ENCODE assay signal across 20 cellular contexts in the genomic region with DNA sequence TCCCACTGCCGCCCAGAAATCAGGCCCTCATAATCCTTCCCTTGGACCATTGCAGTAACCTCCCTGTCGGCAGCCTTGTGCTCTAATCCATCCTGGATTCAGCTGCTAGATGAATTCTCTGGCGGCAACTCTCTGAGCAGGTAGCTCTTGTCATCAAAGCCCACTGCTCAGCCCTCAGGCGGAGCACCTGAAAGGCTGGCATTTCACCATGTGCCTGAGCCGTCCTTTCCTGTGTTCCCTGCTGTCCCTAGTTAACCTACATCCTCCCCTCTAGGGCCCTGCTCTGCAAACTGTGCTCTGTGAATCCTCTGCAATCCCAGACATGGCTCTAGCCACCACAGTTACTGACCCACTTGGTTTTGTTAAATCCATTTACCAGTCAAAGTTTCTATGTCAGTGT.
A peak's percentile ranks its signal among the peaks of the same experiment; 100 is the strongest.
DNase-seq lines count a peak whose midpoint lies in the region; ATAC-seq and TF ChIP-seq lines count a peak whose summit lies in the region.
"Had no signal": no experiment of that assay in that cellular context is flagged by ENCODE, and none has a peak within 500 bp of the region (broad histone marks: within the 10 kb centered on the region; RNA-seq: fewer than 3 reads in every experiment).

No MANE protein-coding gene starts in this region.

- H3K27me3 ChIP-seq in lower lobe of right lung (ENCODE audit: low read depth) (no peaks in the 10 kb centered on the region), upper lobe of right lung (no peaks in the 10 kb centered on the region)
- H3K27me3 ChIP-seq: BE2C; BLaER1 treated with 17β-estradiol and CSF1 and Interleukin-3, amounts not matched to agents 10 nM and 100 nM had no signal

- H3K4me3 ChIP-seq in HEK293 (ENCODE audit: low read depth, low read length) (no peak overlapping the region), lower lobe of right lung (no peak overlapping the region), upper lobe of right lung (no peak overlapping the region)
- H3K4me3 ChIP-seq: A549; BLaER1 treated with 17β-estradiol and CSF1 and Interleukin-3, amounts not matched to agents 10 nM and 100 nM; HAP-1 had no signal

- DNase-seq in cerebellar cortex (ENCODE audit: low spot score) (peak; percentile 55), lower lobe of right lung (no peak), upper lobe of right lung (no peak), NCI-H1930 (lab: John Stamatoyannopoulos, UW) (no peak), NCI-H128 (lab: John Stamatoyannopoulos, UW; ENCODE audit: unreplicated experiment) (no peak)
- DNase-seq: 8988T; ACHN; AML-193; BE2C; Calu3; CD4-positive, alpha-beta T cell; CD8-positive, alpha-beta memory T cell; COR-L47; DMS53; GOT3 had no signal

- no peaks in the 10 kb centered on the region for H3K36me3 ChIP-seq in HEK293 (ENCODE audit: control insufficient read depth in 2 of 2, insufficient read depth in 1 of 2, low read length in 2 of 2)
- H3K36me3 ChIP-seq in lower lobe of right lung = no peaks in the 10 kb centered on the region
- no peaks in the 10 kb centered on the region for H3K36me3 ChIP-seq in upper lobe of right lung
- H3K36me3 ChIP-seq: BE2C; BLaER1 treated with 17β-estradiol and CSF1 and Interleukin-3, amounts not matched to agents 10 nM and 100 nM; HAP-1 had no signal

- H3K9me3 ChIP-seq in HEK293 (ENCODE audit: control insufficient read depth, insufficient read depth, low read depth, low read length) (no peaks in the 10 kb centered on the region), lower lobe of right lung (no peaks in the 10 kb centered on the region), upper lobe of right lung (no peaks in the 10 kb centered on the region)
- H3K9me3 ChIP-seq: A549, BE2C, HAP-1 had no signal

- TF ChIP-seq CTCF in HEK293 (tag by site-specific recombination; IDR thresholded peaks at IDR 0.05) (no peak), lower lobe of right lung (IDR thresholded peaks at IDR 0.05) (no peak), upper lobe of right lung (IDR thresholded peaks at IDR 0.05) (no peak)

- H3K4me1 ChIP-seq in HEK293 (ENCODE audit: control insufficient read depth, insufficient read depth, low read length) (no peaks in the 10 kb centered on the region), lower lobe of right lung (peaks cover 16% of the 10 kb centered on the region), upper lobe of right lung (no peaks in the 10 kb centered on the region)
- H3K4me1 ChIP-seq: A549, BE2C, HAP-1 had no signal

- H3K27ac ChIP-seq in HEK293 (ENCODE audit: extremely low read depth, low read depth, low read length) = no peak overlapping the region
- no peak overlapping the region for H3K27ac ChIP-seq in lower lobe of right lung
- H3K27ac ChIP-seq in upper lobe of right lung = no peak overlapping the region
- H3K27ac ChIP-seq: A549; BLaER1 treated with 17β-estradiol and CSF1 and Interleukin-3, amounts not matched to agents 10 nM and 100 nM had no signal

- CTCF ChIA-PET in HEK293 (lab: Yijun Ruan, JAX) = no interaction called here

- ATAC-seq in lower lobe of right lung (peak; percentile 21 to 23), upper lobe of right lung (peak; percentile 10), HG03280 (IDR thresholded peaks at IDR 0.05; ENCODE audit: unreplicated experiment) (no peak)
- ATAC-seq: A549 had no signal

- intact Hi-C loops in lower lobe of right lung (cut with DNase I) (no loop called here), upper lobe of right lung (cut with DNase I) (no loop called here)

- POLR2A ChIA-PET in HEK293 (lab: Yijun Ruan, JAX) = no interaction called here

TF ChIP-seq in HEK293, 187 proteins besides CTCF, POLR2A, EP300 and RAD21:
- TF ChIP-seq ZNF555 (tag by site-specific recombination; conservative IDR thresholded peaks at IDR 0.05) (no peak), ZNF274 (IDR thresholded peaks at IDR 0.05; ENCODE audit: low read length) (no peak), ZNF274 (tag by site-specific recombination; IDR thresholded peaks at IDR 0.05; ENCODE audit: borderline replicate concordance) (peak; percentile 65; the same call in 1 of the 2 replicates), SETDB1 (IDR thresholded peaks at IDR 0.05; ENCODE audit: insufficient read length, low read length) (peak; percentile 38)
- TF ChIP-seq, protein P1, sequence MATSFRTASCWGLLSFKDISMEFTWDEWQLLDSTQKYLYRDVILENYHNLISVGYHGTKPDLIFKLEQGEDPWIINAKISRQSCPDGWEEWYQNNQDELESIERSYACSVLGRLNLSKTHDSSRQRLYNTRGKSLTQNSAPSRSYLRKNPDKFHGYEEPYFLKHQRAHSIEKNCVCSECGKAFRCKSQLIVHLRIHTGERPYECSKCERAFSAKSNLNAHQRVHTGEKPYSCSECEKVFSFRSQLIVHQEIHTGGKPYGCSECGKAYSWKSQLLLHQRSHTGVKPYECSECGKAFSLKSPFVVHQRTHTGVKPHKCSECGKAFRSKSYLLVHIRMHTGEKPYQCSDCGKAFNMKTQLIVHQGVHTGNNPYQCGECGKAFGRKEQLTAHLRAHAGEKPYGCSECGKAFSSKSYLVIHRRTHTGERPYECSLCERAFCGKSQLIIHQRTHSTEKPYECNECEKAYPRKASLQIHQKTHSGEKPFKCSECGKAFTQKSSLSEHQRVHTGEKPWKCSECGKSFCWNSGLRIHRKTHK (tag by site-specific recombination; IDR thresholded peaks at IDR 0.05) = no peak
TF ChIP-seq in HEK293: peak in this region for 2.
